ENCODE assay signal across 16 cellular contexts in genomic region chr1:116031299-116031698, GRCh38. TPM values are rescaled to one million over a fixed set of nuclear protein-coding genes. Genes with fewer than 3 reads are reported as not detected.
DNase-seq lines count a peak whose midpoint lies in the region; ATAC-seq and TF ChIP-seq lines count a peak whose summit lies in the region.
"Had no signal": no experiment of that assay in that cellular context is flagged by ENCODE, and none has a peak within 500 bp of the region (broad histone marks: within the 10 kb centered on the region; RNA-seq: fewer than 3 reads in every experiment).

No MANE protein-coding gene starts in this region.

- no CpG with 5 or more reads among the region's 10 CpGs for WGBS in H9 (ENCODE audit: extremely low coverage, insufficient read length, low lambda C conversion rate)
- 78 to 84% methylated on average over 10 of the region's 10 CpGs for WGBS in thyroid gland, 2 donors

- H3K4me2 ChIP-seq in H9 (ENCODE audit: insufficient read depth, insufficient read length, low read length), result no peak overlapping the region
- H3K4me2 ChIP-seq: A549 had no signal

- H3T11ph ChIP-seq in H9 (ENCODE audit: low read length), result no peak overlapping the region

- H3K27me3 Mint-ChIP-seq in H9 (ENCODE audit: low read depth), result no peaks in the 10 kb centered on the region
- H3K27me3 Mint-ChIP-seq: IgD-negative memory B cell had no signal

- no peak overlapping the region for H3K9ac ChIP-seq in H9 (ENCODE audit: extremely low read depth, insufficient read length, low read length)
- H3K9ac ChIP-seq: GM23248 had no signal

- no peak for TF ChIP-seq POLR2A in thyroid gland (IDR thresholded peaks at IDR 0.05)

- H3K56ac ChIP-seq in H9 (ENCODE audit: insufficient read length, low read depth, low read length), result no peak overlapping the region

- peaks cover 3 to 19% of the 10 kb centered on the region in 2 experiments for H3K4me1 Mint-ChIP-seq in H9
- H3K4me1 Mint-ChIP-seq: CD4-positive, alpha-beta memory T cell; IgD-negative memory B cell had no signal

- no peak overlapping the region for H4K8ac ChIP-seq in H9 (replicated peaks; ENCODE audit: insufficient read length, low read depth, low read length)

- no peak overlapping the region for H4K5ac ChIP-seq in H9 (ENCODE audit: insufficient read length, low read depth, low read length)

- no peaks in the 10 kb centered on the region for H3K79me2 ChIP-seq in H9 (ENCODE audit: insufficient read depth, low read length)

- H2BK120ac ChIP-seq in H9 (ENCODE audit: low read depth, low read length, poor library complexity, severe bottlenecking), result no peak overlapping the region

- no peak overlapping the region for H2BK5ac ChIP-seq in H9 (ENCODE audit: insufficient read length, low read length)

- H3K27me3 ChIP-seq in H9 (ENCODE audit: insufficient read depth, low read length) (no peaks in the 10 kb centered on the region), left lung (no peaks in the 10 kb centered on the region), thyroid gland (no peaks in the 10 kb centered on the region)

- no peak overlapping the region for H3K14ac ChIP-seq in H9 (ENCODE audit: insufficient read depth, low read length)

- TF ChIP-seq CTCF in H9 (conservative IDR thresholded peaks at IDR 0.05) (no peak), left lung (IDR thresholded peaks at IDR 0.05) (no peak), thyroid gland (IDR thresholded peaks at IDR 0.05) (no peak)

- H3K36me3 ChIP-seq in left lung (peaks cover 0 to 74% of the 10 kb centered on the region in 2 donors), thyroid gland (peaks cover 0 to 4% of the 10 kb centered on the region in 2 donors)
- H3K36me3 ChIP-seq: BE2C had no signal

- H3K4me3 ChIP-seq in left lung, result no peak overlapping the region
- no peak overlapping the region for H3K4me3 ChIP-seq in thyroid gland (replicated peaks in 1 of 3)
- H3K4me3 ChIP-seq: A549, GM23248 had no signal

- H4K20me1 ChIP-seq in H9 (ENCODE audit: control insufficient read depth, insufficient read depth, insufficient read length), result no peaks in the 10 kb centered on the region

- H4K91ac ChIP-seq in H9 (ENCODE audit: insufficient read length, low read depth, low read length), result no peak overlapping the region

- H3K23ac ChIP-seq in H9 (ENCODE audit: insufficient read length, low read depth, low read length), result no peak overlapping the region

- H3K23me2 ChIP-seq in H9 (ENCODE audit: insufficient read length, low read depth, low read length, poor library complexity, severe bottlenecking), result no peaks in the 10 kb centered on the region

- ATAC-seq in left lung (peak; percentile 67), GM21786 (IDR thresholded peaks at IDR 0.05; ENCODE audit: unreplicated experiment) (no peak), GM21447 (IDR thresholded peaks at IDR 0.05; ENCODE audit: unreplicated experiment) (no peak)
- ATAC-seq: A549 had no signal

- H3K9me3 ChIP-seq in H9 (ENCODE audit: control insufficient read depth, low read depth, low read length) (no peaks in the 10 kb centered on the region), left lung (no peaks in the 10 kb centered on the region), thyroid gland (no peaks in the 10 kb centered on the region)
- H3K9me3 ChIP-seq: A549, BE2C had no signal

- H3K27ac Mint-ChIP-seq in H9, result peak overlapping the region in 2 of 3 experiments; percentile 23 to 51; a peak in 1 of 7 replicates
- H3K27ac Mint-ChIP-seq: CD4-positive, alpha-beta memory T cell; IgD-negative memory B cell had no signal

- H3K27ac ChIP-seq in H9 (ENCODE audit: insufficient read length, low read depth, low read length), result no peak overlapping the region
- H3K27ac ChIP-seq in cingulate gyrus (ENCODE audit: low read depth, low read length), result peak overlapping the region; percentile 79
- H3K27ac ChIP-seq in left lung, result no peak overlapping the region
- H3K27ac ChIP-seq in substantia nigra (ENCODE audit: low read depth, low read length, poor library complexity, severe bottlenecking), result peak overlapping the region; percentile 64
- H3K27ac ChIP-seq in thyroid gland, result no peak overlapping the region
- H3K27ac ChIP-seq: A549, C4-2B, GM23248 had no signal

- H2BK15ac ChIP-seq in H9 (ENCODE audit: low read depth, low read length), result no peak overlapping the region

- no peaks in the 10 kb centered on the region for H3K79me1 ChIP-seq in H9 (ENCODE audit: insufficient read depth, low read depth, low read length, poor library complexity, severe bottlenecking)

- no peaks in the 10 kb centered on the region for H3K4me1 ChIP-seq in H9 (ENCODE audit: insufficient read depth, low read length)
- no peaks in the 10 kb centered on the region for H3K4me1 ChIP-seq in left lung
- H3K4me1 ChIP-seq in thyroid gland, result no peaks in the 10 kb centered on the region
- H3K4me1 ChIP-seq: A549, BE2C had no signal

- intact Hi-C loops in left lung (cut with DNase I), result no loop called here
- intact Hi-C loops in thyroid gland (cut with DNase I), result no loop called here

- no peak overlapping the region for H3K4me3 Mint-ChIP-seq in H9
- H3K4me3 Mint-ChIP-seq: CD4-positive, alpha-beta memory T cell; IgD-negative memory B cell had no signal

- no peak overlapping the region for H2AFZ ChIP-seq in H9 (ENCODE audit: low read length)
- H2AFZ ChIP-seq: GM23248 had no signal

- no peak overlapping the region for H2AK5ac ChIP-seq in H9 (ENCODE audit: insufficient read length, low read length)

- no peaks in the 10 kb centered on the region for H3K9me3 Mint-ChIP-seq in H9
- H3K9me3 Mint-ChIP-seq: CD4-positive, alpha-beta memory T cell; IgD-negative memory B cell had no signal

- H3K36me3 Mint-ChIP-seq in H9 (ENCODE audit: insufficient read depth in 1 of 3, low read depth in 3 of 3), result peaks cover 0 to 6% (median 1%) of the 10 kb centered on the region in 3 experiments; a peak in 2 of 7 replicates

- no peak overlapping the region for H2BK20ac ChIP-seq in H9 (ENCODE audit: low read depth, low read length, poor library complexity, severe bottlenecking)

- H3K4ac ChIP-seq in H9 (ENCODE audit: low read depth, low read length), result no peak overlapping the region

- no peak overlapping the region for H2BK12ac ChIP-seq in H9 (ENCODE audit: insufficient read length, low read depth, low read length)

- DNase-seq in H9 (no peak), left lung (no peak), substantia nigra (lab: John Stamatoyannopoulos, UW) (no peak), thyroid gland (no peak)
- DNase-seq in activated naive CD4-positive, alpha-beta T cell treated with anti-CD3 and anti-CD28 coated beads, Interleukin-2, amount 50 U/mL, for 16 hours, result no peak
- DNase-seq: BE2C; CD4-positive, alpha-beta memory T cell; DND-41; GDM1; GM23248 had no signal

- no peak overlapping the region for H3K18ac ChIP-seq in H9 (ENCODE audit: insufficient read length, low read depth, low read length)

RNA-seq across cellular contexts. Expression of gene SLC22A15, which starts 55.0 kb away (rescaled TPM):
- total RNA-seq in H9 (2021) (3.2 and 3.5 TPM in 2 replicates), left lung (10 to 100 TPM; 11.2 to 23.0 TPM), thyroid gland (1 to 10 TPM; 5.0 to 7.7 (median 5.4) TPM)

Comparison
In these comparisons a context has a peak if more than half of its experiments do, and no peak if none do; other contexts are left out.
1. H3K27ac ChIP-seq: peak in cingulate gyrus (single experiment) and substantia nigra (single experiment); none in H9 (single experiment), left lung (0 of 2) and thyroid gland (0 of 3).